28 cellular contexts compared by ENCODE assay signal in the genomic region with DNA sequence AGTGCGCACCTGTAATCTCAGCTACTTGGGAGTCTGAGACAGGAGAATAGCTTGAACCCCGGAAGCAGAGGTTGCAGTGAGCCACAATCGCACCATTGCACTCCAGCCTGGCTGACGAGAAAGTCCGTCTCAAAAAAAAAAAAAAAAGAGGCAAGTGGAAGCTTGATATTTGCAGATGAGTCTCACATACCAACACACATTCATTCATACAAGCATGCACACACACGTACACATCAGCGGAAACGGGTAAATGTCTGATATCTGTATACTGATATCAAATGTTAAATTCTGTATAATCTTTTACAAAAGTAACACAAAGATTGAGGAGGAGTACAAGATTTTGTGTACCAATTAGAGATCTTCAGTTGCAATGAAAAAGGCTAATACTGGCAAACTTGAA.
"Had no signal": no experiment of that assay in that cellular context is flagged by ENCODE, and none has a peak within 500 bp of the region (broad histone marks: within the 10 kb centered on the region; RNA-seq: fewer than 3 reads in every experiment).

No MANE protein-coding gene starts in this region.

- H3K27ac Mint-ChIP-seq: activated CD4-positive, alpha-beta memory T cell treated with anti-CD3 and anti-CD28 coated beads for 36 hours; activated CD4-positive, alpha-beta T cell treated with anti-CD3 and anti-CD28 coated beads for 36 hours; activated CD4-positive, alpha-beta T cell treated with anti-CD3 and anti-CD28 coated beads, Interleukin-2, amount 10 ng/mL, durations not matched to agents 24 days and 14 days; activated CD8-positive, alpha-beta T cell treated with anti-CD3 and anti-CD28 coated beads, Interleukin-2, amount 10 ng/mL, durations not matched to agents 7 days and 5 days; activated naive CD4-positive, alpha-beta T cell treated with anti-CD3 and anti-CD28 coated beads, Interleukin-2, amount 10 ng/mL, durations not matched to agents 7 days and 5 days; activated naive CD4-positive, alpha-beta T cell treated with anti-CD3 and anti-CD28 coated beads, Interleukin-2, amount 50 U/mL, for 72 hours; activated naive CD8-positive, alpha-beta T cell treated with anti-CD3 and anti-CD28 coated beads, Interleukin-2, amount 10 ng/mL, durations not matched to agents 7 days and 5 days; activated T-cell treated with anti-CD3 and anti-CD28 coated beads, Interleukin-2, amount 50 U/mL, for 24 hours; activated T-cell treated with anti-CD3 and anti-CD28 coated beads, Interleukin-2, amount 50 U/mL, for 72 hours; brain; effector memory CD8-positive, alpha-beta T cell had no signal

- H3K27me3 Mint-ChIP-seq: activated CD4-positive, alpha-beta T cell treated with anti-CD3 and anti-CD28 coated beads, Interleukin-2, amount 10 ng/mL, durations not matched to agents 24 days and 14 days; brain; effector memory CD8-positive, alpha-beta T cell had no signal

- H3K9me3 ChIP-seq: breast epithelium, esophagus muscularis mucosa, gastroesophageal sphincter had no signal

- H3K27me3 ChIP-seq: ascending aorta, breast epithelium, esophagus muscularis mucosa, gastroesophageal sphincter, heart right ventricle had no signal

- H3K27ac ChIP-seq: breast epithelium, esophagus muscularis mucosa, gastroesophageal sphincter, heart right ventricle had no signal

- H3K9me3 Mint-ChIP-seq: activated naive CD8-positive, alpha-beta T cell treated with anti-CD3 and anti-CD28 coated beads, Interleukin-2, amount 10 ng/mL, durations not matched to agents 7 days and 5 days; effector memory CD8-positive, alpha-beta T cell had no signal

- H3K4me1 ChIP-seq: ascending aorta, breast epithelium, esophagus muscularis mucosa, gastroesophageal sphincter, heart right ventricle had no signal

- H3K36me3 Mint-ChIP-seq: activated CD4-positive, alpha-beta memory T cell treated with anti-CD3 and anti-CD28 coated beads for 36 hours; activated naive CD4-positive, alpha-beta T cell treated with anti-CD3 and anti-CD28 coated beads, Interleukin-2, amount 10 ng/mL, durations not matched to agents 7 days and 5 days; activated naive CD8-positive, alpha-beta T cell treated with anti-CD3 and anti-CD28 coated beads, Interleukin-2, amount 10 ng/mL, durations not matched to agents 7 days and 5 days; brain had no signal

- DNase-seq: activated CD4-positive, alpha-beta memory T cell treated with anti-CD3 and anti-CD28 coated beads for 36 hours; activated CD4-positive, alpha-beta T cell treated with anti-CD3 and anti-CD28 coated beads for 36 hours; activated CD4-positive, alpha-beta T cell treated with anti-CD3 and anti-CD28 coated beads, Interleukin-2, amount 10 ng/mL, durations not matched to agents 24 days and 14 days; activated CD4-positive, CD25-positive, alpha-beta regulatory T cell; activated CD4-positive, CD25-positive, alpha-beta regulatory T cell treated with anti-CD3 and anti-CD28 coated beads, Interleukin-2, amount 50 U/mL, for 72 hours; activated CD8-positive, alpha-beta memory T cell treated with anti-CD3 and anti-CD28 coated beads, Interleukin-2, amount 50 U/mL, for 48 hours; activated CD8-positive, alpha-beta T cell treated with anti-CD3 and anti-CD28 coated beads, Interleukin-2, amount 10 ng/mL, durations not matched to agents 7 days and 5 days; activated gamma-delta T cell; activated naive CD4-positive, alpha-beta T cell; activated naive CD4-positive, alpha-beta T cell treated with anti-CD3 and anti-CD28 coated beads, Interleukin-2, amount 10 ng/mL, durations not matched to agents 7 days and 5 days; activated naive CD8-positive, alpha-beta T cell treated with anti-CD3 and anti-CD28 coated beads, Interleukin-2, amount 10 ng/mL, durations not matched to agents 7 days and 5 days; activated T-cell treated with anti-CD3 and anti-CD28 coated beads for 4 hours; activated T-cell treated with anti-CD3 and anti-CD28 coated beads, Interleukin-2, amount 50 U/mL, for 24 hours; activated T-cell treated with anti-CD3 and anti-CD28 coated beads, Interleukin-2, amount 50 U/mL, for 72 hours; cortex of kidney; dermis blood vessel endothelial cell; effector CD4-positive, alpha-beta T cell; effector memory CD8-positive, alpha-beta T cell; foreskin melanocyte; heart right ventricle; T-helper 2 cell had no signal

- H3K4me3 Mint-ChIP-seq: activated CD4-positive, alpha-beta memory T cell treated with anti-CD3 and anti-CD28 coated beads for 36 hours; activated CD4-positive, alpha-beta T cell treated with anti-CD3 and anti-CD28 coated beads for 36 hours; activated CD4-positive, alpha-beta T cell treated with anti-CD3 and anti-CD28 coated beads, Interleukin-2, amount 10 ng/mL, durations not matched to agents 24 days and 14 days; activated CD8-positive, alpha-beta T cell treated with anti-CD3 and anti-CD28 coated beads, Interleukin-2, amount 10 ng/mL, durations not matched to agents 7 days and 5 days; activated naive CD4-positive, alpha-beta T cell treated with anti-CD3 and anti-CD28 coated beads, Interleukin-2, amount 10 ng/mL, durations not matched to agents 7 days and 5 days; activated naive CD8-positive, alpha-beta T cell treated with anti-CD3 and anti-CD28 coated beads, Interleukin-2, amount 10 ng/mL, durations not matched to agents 7 days and 5 days; activated T-cell treated with anti-CD3 and anti-CD28 coated beads, Interleukin-2, amount 50 U/mL, for 24 hours; activated T-cell treated with anti-CD3 and anti-CD28 coated beads, Interleukin-2, amount 50 U/mL, for 72 hours; brain; central memory CD8-positive, alpha-beta T cell; effector memory CD8-positive, alpha-beta T cell had no signal

- H3K36me3 ChIP-seq: ascending aorta, breast epithelium, esophagus muscularis mucosa, gastroesophageal sphincter, heart right ventricle had no signal

- ATAC-seq: activated CD4-positive, alpha-beta T cell treated with anti-CD3 and anti-CD28 coated beads for 36 hours; activated CD8-positive, alpha-beta T cell treated with anti-CD3 and anti-CD28 coated beads, Interleukin-2, amount 10 ng/mL, durations not matched to agents 7 days and 5 days; activated naive CD4-positive, alpha-beta T cell treated with anti-CD3 and anti-CD28 coated beads, Interleukin-2, amount 50 U/mL, for 72 hours; activated T-cell treated with anti-CD3 and anti-CD28 coated beads, Interleukin-2, amount 50 U/mL, for 72 hours; effector memory CD8-positive, alpha-beta T cell; gastroesophageal sphincter; heart right ventricle had no signal

- H3K4me1 Mint-ChIP-seq: activated CD4-positive, alpha-beta T cell treated with anti-CD3 and anti-CD28 coated beads for 36 hours; activated CD4-positive, alpha-beta T cell treated with anti-CD3 and anti-CD28 coated beads, Interleukin-2, amount 10 ng/mL, durations not matched to agents 24 days and 14 days; activated naive CD4-positive, alpha-beta T cell treated with anti-CD3 and anti-CD28 coated beads, Interleukin-2, amount 10 ng/mL, durations not matched to agents 7 days and 5 days; activated naive CD8-positive, alpha-beta T cell treated with anti-CD3 and anti-CD28 coated beads, Interleukin-2, amount 10 ng/mL, durations not matched to agents 7 days and 5 days; brain; central memory CD8-positive, alpha-beta T cell had no signal

- H3K4me3 ChIP-seq: ascending aorta, breast epithelium, esophagus muscularis mucosa, gastroesophageal sphincter, heart right ventricle had no signal
